Comparison of ENCODE assay signal across 20 cellular contexts in genomic region chr10:70662362-70663220, GRCh38. TPM values are rescaled to one million over a fixed set of nuclear protein-coding genes. Genes with fewer than 3 reads are reported as not detected.
DNase-seq lines count a peak whose midpoint lies in the region; ATAC-seq, FAIRE-seq and TF ChIP-seq lines count a peak whose summit lies in the region.
"Had no signal": no experiment of that assay in that cellular context is flagged by ENCODE, and none has a peak within 500 bp of the region (broad histone marks: within the 10 kb centered on the region; RNA-seq: fewer than 3 reads in every experiment).

No MANE protein-coding gene starts in this region.

- DNase-seq in GM23338 (ENCODE audit: low spot score) (no peak), K562 (ENCODE audit: extremely low read depth in 1 of 4, low spot score in 3 of 4) (peak in 1 of 4 experiments; percentile 74), mesenchymal stem cell (peak; percentile 58), HK-2 (ENCODE audit: unreplicated experiment) (no peak), NCI-H1417 (lab: John Stamatoyannopoulos, UW) (no peak), AML-193 (lab: John Stamatoyannopoulos, UW) (no peak)
- DNase-seq: activated CD4-positive, alpha-beta T cell treated with anti-CD3 and anti-CD28 coated beads, Interleukin-2, amount 10 ng/mL, durations not matched to agents 24 days and 14 days; endodermal cell; KG1; mammary epithelial cell; NCI-H526 treated with DMSO at 0.1 percent for 48 hours; SHP77; T-helper 1 cell; thyroid gland had no signal

- peak overlapping the region; percentile 92 for H2AK5ac ChIP-seq in mesenchymal stem cell (ENCODE audit: low read length, severe bottlenecking)

- H3K4me1 Mint-ChIP-seq in GM23338: peaks cover 2% of the 10 kb centered on the region; the same call in 1 of the 3 replicates
- H3K4me1 Mint-ChIP-seq: endodermal cell had no signal

- H3K18ac ChIP-seq in mesenchymal stem cell (ENCODE audit: low read depth in 1 of 2, low read length in 2 of 2): peak overlapping the region in 1 of 2 experiments; percentile 28

- no peak overlapping the region for H3K4me3 ChIP-seq in GM23338
- no peak overlapping the region for H3K4me3 ChIP-seq in K562
- no peak overlapping the region for H3K4me3 ChIP-seq in mesenchymal stem cell (ENCODE audit: insufficient read depth in 1 of 2, low read depth in 1 of 2, low read length in 2 of 2)
- no peak overlapping the region for H3K4me3 ChIP-seq in skeletal muscle satellite cell (ENCODE audit: low read length)
- H3K4me3 ChIP-seq: thyroid gland had no signal

- H3K27me3 ChIP-seq in GM23338 (ENCODE audit: insufficient read depth) (no peaks in the 10 kb centered on the region), K562 (ENCODE audit: control insufficient read depth in 2 of 2, insufficient read depth in 2 of 2, low read length in 2 of 2) (no peaks in the 10 kb centered on the region), mesenchymal stem cell (ENCODE audit: control insufficient read depth in 1 of 2, insufficient read depth in 1 of 2, low read length in 2 of 2) (no peaks in the 10 kb centered on the region), skeletal muscle satellite cell (ENCODE audit: control insufficient read depth, insufficient read depth, low read length) (no peaks in the 10 kb centered on the region)
- H3K27me3 ChIP-seq: neutrophil, thyroid gland had no signal

- TF ChIP-seq EP300 in K562 (IDR thresholded peaks at IDR 0.05; ENCODE audit: low read length): 0 out of 2 replicates have a peak, but pooled peaks have one; percentile 1

- peaks cover 4% of the 10 kb centered on the region for H3K9me1 ChIP-seq in K562 (ENCODE audit: control insufficient read depth, insufficient read depth, low read length)

- peak overlapping the region; percentile 97 for H2AFZ ChIP-seq in GM23338
- peak overlapping the region; percentile 98 for H2AFZ ChIP-seq in K562 (ENCODE audit: low read depth, low read length)
- H2AFZ ChIP-seq in mesenchymal stem cell (ENCODE audit: low read depth, low read length): no peak overlapping the region

- no peak for FAIRE-seq in K562 (lab: Jason Lieb, UNC)
- FAIRE-seq: GM18507, keratinocyte had no signal

- in situ Hi-C loops in K562 (cut with MboI): no loop called here

- H3K9me2 ChIP-seq in GM23338 (ENCODE audit: insufficient read depth): 0 out of 2 replicates have a peak, but pooled peaks cover 4% of the 10 kb centered on the region

- H4K20me1 ChIP-seq in GM23338 (replicated peaks; ENCODE audit: insufficient read depth): no peaks in the 10 kb centered on the region
- H4K20me1 ChIP-seq in K562 (replicated peaks; ENCODE audit: control insufficient read depth, insufficient read depth, low read length): no peaks in the 10 kb centered on the region

- H3K27ac ChIP-seq in GM23338 (ENCODE audit: low read depth) (no peak overlapping the region), K562 (ENCODE audit: extremely low read depth, low read depth, low read length) (peak overlapping the region; percentile 86), mesenchymal stem cell (ENCODE audit: low read length, poor library complexity, severe bottlenecking) (peak overlapping the region; percentile 11)
- H3K27ac ChIP-seq: neutrophil, thyroid gland had no signal

- H3K4me1 ChIP-seq in GM23338 (ENCODE audit: insufficient read depth) (no peaks in the 10 kb centered on the region), K562 (replicated peaks in 1 of 2; ENCODE audit: control insufficient read depth in 2 of 2, insufficient read depth in 2 of 2, low read length in 2 of 2) (peaks cover 49 to 64% of the 10 kb centered on the region in 2 experiments), mesenchymal stem cell (ENCODE audit: control insufficient read depth, insufficient read depth, low read depth, low read length) (peaks cover 17% of the 10 kb centered on the region), skeletal muscle satellite cell (ENCODE audit: control insufficient read depth, insufficient read depth, low read length) (peaks cover 34% of the 10 kb centered on the region)
- H3K4me1 ChIP-seq: thyroid gland had no signal

- H4K91ac ChIP-seq in mesenchymal stem cell (ENCODE audit: low read length): no peak overlapping the region

- WGBS in K562 (ENCODE audit: insufficient coverage, low coverage, missing lambda C conversion rate): 25% methylated on average over 12 of the region's 12 CpGs
- whole genome bisulfite sequencing in mesenchymal stem cell: 66% methylated on average over 12 of the region's 12 CpGs

- POLR2A ChIA-PET in K562 (lab: Yijun Ruan, JAX): interaction anchor here (0.7 to 2.4 kb wide), 8 partner anchors 8 to 94 kb away, joined by 3 to 9 read pairs (median 4); partner anchors contain the start of gene ADAMTS14

- 0 out of 2 replicates have a peak, but pooled peaks cover 3% of the 10 kb centered on the region for H3K36me3 ChIP-seq in GM23338 (ENCODE audit: insufficient read depth)
- no peaks in the 10 kb centered on the region for H3K36me3 ChIP-seq in K562 (ENCODE audit: control insufficient read depth, insufficient read depth, low read length)
- H3K36me3 ChIP-seq in mesenchymal stem cell (ENCODE audit: control insufficient read depth in 1 of 2, insufficient read depth in 2 of 2, low read depth in 1 of 2, low read length in 2 of 2): no peaks in the 10 kb centered on the region
- H3K36me3 ChIP-seq in skeletal muscle satellite cell (ENCODE audit: insufficient read depth, low read length): no peaks in the 10 kb centered on the region
- H3K36me3 ChIP-seq: neutrophil, thyroid gland had no signal

- H3K27me3 Mint-ChIP-seq in GM23338 (ENCODE audit: insufficient read depth, low read depth, poor library complexity): peaks cover 11% of the 10 kb centered on the region

- H2BK5ac ChIP-seq in mesenchymal stem cell (ENCODE audit: low read depth, low read length, poor library complexity, severe bottlenecking): no peak overlapping the region

- H3K36me3 Mint-ChIP-seq in GM23338 (ENCODE audit: low read depth): no peaks in the 10 kb centered on the region
- H3K36me3 Mint-ChIP-seq: stimulated activated effector memory CD8-positive, alpha-beta T cell treated with anti-CD3 and anti-CD28 coated beads, Interleukin-12 subunit alpha, Interleukin-12 subunit beta, amount 100 ng/mL, for 72 hours had no signal

- TF ChIP-seq CTCF in GM23338 (conservative IDR thresholded peaks at IDR 0.05; ENCODE audit: low read depth in 2 of 2) (no peak), K562 (IDR thresholded peaks at IDR 0.05 in 2 of 3, conservative IDR thresholded peaks at IDR 0.05 in 1 of 3; ENCODE audit: insufficient read depth in 2 of 3, low read depth in 1 of 3, low read length in 3 of 3) (no peak)

- TF ChIP-seq POLR2A in K562 (conservative IDR thresholded peaks at IDR 0.05) (peak; percentile 46), GM18505 (IDR thresholded peaks at IDR 0.05; ENCODE audit: borderline replicate concordance, extremely low read depth, insufficient read depth, insufficient read length) (no peak)

- no peak overlapping the region for H4K8ac ChIP-seq in mesenchymal stem cell (ENCODE audit: low read length)

- CTCF ChIA-PET in K562 (lab: Yijun Ruan, JAX; ENCODE audit: low intra/inter-chr PET ratio): no interaction called here

- H3K23ac ChIP-seq in mesenchymal stem cell (ENCODE audit: low read length in 2 of 2): no peak overlapping the region

- H3F3A ChIP-seq in GM23338 (replicated peaks; ENCODE audit: low read depth): no peaks in the 10 kb centered on the region

- no peak overlapping the region for H3K14ac ChIP-seq in mesenchymal stem cell (ENCODE audit: low read length in 2 of 2)

- H3K4me3 Mint-ChIP-seq in GM23338: no peak overlapping the region
- H3K4me3 Mint-ChIP-seq: activated CD4-positive, alpha-beta T cell treated with anti-CD3 and anti-CD28 coated beads, Interleukin-2, amount 10 ng/mL, durations not matched to agents 24 days and 14 days; endodermal cell; stimulated activated effector memory CD8-positive, alpha-beta T cell treated with anti-CD3 and anti-CD28 coated beads, Interleukin-12 subunit alpha, Interleukin-12 subunit beta, amount 100 ng/mL, for 72 hours had no signal

- H3K79me2 ChIP-seq in GM23338 (replicated peaks; ENCODE audit: insufficient read depth) (no peaks in the 10 kb centered on the region), K562 (ENCODE audit: control insufficient read depth, insufficient read depth, low read length) (no peaks in the 10 kb centered on the region)

- ATAC-seq in GM23338 (no peak), K562 (peak; percentile 54), GM18505 (IDR thresholded peaks at IDR 0.05; ENCODE audit: unreplicated experiment) (no peak)
- ATAC-seq: stimulated activated effector memory CD8-positive, alpha-beta T cell treated with anti-CD3 and anti-CD28 coated beads, Interleukin-12 subunit alpha, Interleukin-12 subunit beta, amount 100 ng/mL, for 72 hours had no signal

- H3K9me3 ChIP-seq in K562 (replicated peaks; ENCODE audit: control insufficient read depth, insufficient read depth, low read depth, low read length): peaks cover 7% of the 10 kb centered on the region; the same call in 1 of the 2 replicates
- H3K9me3 ChIP-seq in mesenchymal stem cell (ENCODE audit: control insufficient read depth, low read length): peaks cover 9% of the 10 kb centered on the region
- peaks cover 3% of the 10 kb centered on the region for H3K9me3 ChIP-seq in skeletal muscle satellite cell (replicated peaks; ENCODE audit: low read length)
- H3K9me3 ChIP-seq: neutrophil, thyroid gland had no signal

- H2BK120ac ChIP-seq in mesenchymal stem cell (ENCODE audit: low read depth, low read length): no peak overlapping the region

- H3K9ac ChIP-seq in K562 (ENCODE audit: insufficient read depth in 1 of 2, low read depth in 2 of 2, low read length in 2 of 2): peak overlapping the region; percentile 68 to 87; a peak in 3 of 4 replicates
- H3K9ac ChIP-seq in mesenchymal stem cell (ENCODE audit: low read length): no peak overlapping the region
- H3K9ac ChIP-seq in skeletal muscle satellite cell (ENCODE audit: low read depth, low read length): peak overlapping the region; percentile 49

- TF ChIP-seq RAD21 in K562 (CRISPR knock-in tag; conservative IDR thresholded peaks at IDR 0.05 in 1 of 2, IDR thresholded peaks at IDR 0.05 in 1 of 2): peak in 1 of 2 experiments; percentile 17; a peak in 2 of 4 replicates

- H3K79me1 ChIP-seq in mesenchymal stem cell (replicated peaks; ENCODE audit: low read length, poor library complexity, severe bottlenecking): no peaks in the 10 kb centered on the region

- H2BK12ac ChIP-seq in mesenchymal stem cell (ENCODE audit: low read length in 2 of 2): no peak overlapping the region

- H3K4ac ChIP-seq in mesenchymal stem cell (ENCODE audit: low read depth in 1 of 2, low read length in 2 of 2): no peak overlapping the region

- H3K27ac Mint-ChIP-seq in GM23338: no peak overlapping the region
- H3K27ac Mint-ChIP-seq: activated CD4-positive, alpha-beta T cell treated with anti-CD3 and anti-CD28 coated beads, Interleukin-2, amount 10 ng/mL, durations not matched to agents 24 days and 14 days; endodermal cell; stimulated activated effector memory CD8-positive, alpha-beta T cell treated with anti-CD3 and anti-CD28 coated beads, Interleukin-12 subunit alpha, Interleukin-12 subunit beta, amount 100 ng/mL, for 72 hours had no signal

- H3K4me2 ChIP-seq in GM23338 (no peak overlapping the region), K562 (ENCODE audit: insufficient read depth, low read length) (peak overlapping the region; percentile 69), mesenchymal stem cell (ENCODE audit: low read length, poor library complexity, severe bottlenecking) (no peak overlapping the region), skeletal muscle satellite cell (ENCODE audit: low read length) (no peak overlapping the region)

- BruUV-seq in K562 (replicated peaks; lab: Mats Ljungman, UMichigan): no TSS peak

- intact Hi-C loops in K562 (cut with micrococcal nuclease): no loop called here

- H3K9me3 Mint-ChIP-seq in GM23338: peaks cover 20% of the 10 kb centered on the region
- H3K9me3 Mint-ChIP-seq: stimulated activated effector memory CD8-positive, alpha-beta T cell treated with anti-CD3 and anti-CD28 coated beads, Interleukin-12 subunit alpha, Interleukin-12 subunit beta, amount 100 ng/mL, for 72 hours had no signal

- H2BK15ac ChIP-seq in mesenchymal stem cell (ENCODE audit: low read depth, poor library complexity, severe bottlenecking): no peak overlapping the region

RNA-seq across cellular contexts. Expression of gene ADAMTS14, which starts 9.7 kb away (rescaled TPM):
- total RNA-seq in GM23338 (2014; rRNA removed; shearing (Covaris generic)): 2.1 and 2.9 TPM in 2 replicates
- polyA plus RNA-seq in GM23338 (2016; fragmentation: Nextera tagmentation; extraction: Ambion mirVana) (1.5 and 1.9 TPM in 2 replicates), K562 (2011; rRNA removed) (37.4 and 45.4 TPM in 2 replicates), K562 (2014; fragmentation: Illumina TruSeq; extraction: Trizol) (20.3 and 24.1 TPM in 2 replicates), K562 (2014; fragmentation: Nextera tagmentation; extraction: Ambion mirVana) (under 1 TPM; 0.04 to 0.27 TPM), K562 (2014; rRNA removed) (32.7 and 35.9 TPM in 2 replicates)
- 66.8 and 209 TPM in 2 replicates for total RNA-seq in K562 (2011; cell fraction: chromatin; rRNA removed; ENCODE audit: low replicate concordance)
- total RNA-seq in K562 (2011; cell fraction: nucleolus; rRNA removed): 115 and 150 TPM in 2 replicates
- total RNA-seq in K562 (2011; cell fraction: nucleoplasm; rRNA removed): 67.9 and 80.6 TPM in 2 replicates
- total RNA-seq in K562 (2014; rRNA removed) (15.9 and 23.8 TPM in 2 replicates), K562 (2014; rRNA removed; fragmentation: Illumina TruSeq; extraction: Trizol) (4.3 and 6.3 TPM in 2 replicates), K562 (2015; rRNA removed; fragmentation: Illumina TruSeq; extraction: Trizol) (15.3 and 15.4 TPM in 2 replicates), K562 (2021) (30.4 and 31.7 TPM in 2 replicates)
- polyA plus RNA-seq in K562 (2011; cell fraction: cytosol; rRNA removed): 27.2 and 39.3 TPM in 2 replicates
- 187 and 443 TPM in 2 replicates for polyA plus RNA-seq in K562 (2011; cell fraction: nucleus; rRNA removed)
- 30.9 and 86.2 TPM in 2 replicates for polyA plus RNA-seq in K562 (2012)
- polyA minus RNA-seq in K562 (2011; rRNA and poly(A)+ RNA removed): 8.4 and 15.8 TPM in 2 replicates
- 15.8 and 16.4 TPM in 2 replicates for polyA minus RNA-seq in K562 (2011; cell fraction: cytosol; rRNA and poly(A)+ RNA removed)
- 55.8 and 81.5 TPM in 2 replicates for polyA minus RNA-seq in K562 (2011; cell fraction: nucleus; rRNA and poly(A)+ RNA removed)
- polyA plus RNA-seq in mesenchymal stem cell (2013, experiment 1 of 2): 1.3 TPM
- 1.3 TPM for polyA plus RNA-seq in mesenchymal stem cell (2013, experiment 2 of 2)
- total RNA-seq in skeletal muscle satellite cell (2012; rRNA removed): 0.25 and 1.1 TPM in 2 replicates
- total RNA-seq: thyroid gland had no signal
